In genomic region chr18:32349728-32350395, GRCh38 we compare ENCODE assay signal across 8 cellular contexts.
DNase-seq lines count a peak whose midpoint lies in the region; ATAC-seq and TF ChIP-seq lines count a peak whose summit lies in the region.

No MANE protein-coding gene starts in this region.

- intact Hi-C loops in right cardiac atrium (cut with DNase I) = no loop called here

- WGBS in right cardiac atrium = 24% methylated on average over 4 of the region's 4 CpGs

- H3K4me1 ChIP-seq in right cardiac atrium (ENCODE audit: control insufficient read depth, insufficient read depth, low read length) (peaks cover 2% of the 10 kb centered on the region), skeletal muscle tissue (ENCODE audit: control insufficient read depth in 3 of 3, insufficient read depth in 3 of 3, low read length in 3 of 3) (peaks cover 0 to 11% (median 3%) of the 10 kb centered on the region in 3 donors)

- H3K4me3 ChIP-seq in WI38 (ENCODE audit: low read depth, low read length) = peak overlapping the region; percentile 50
- H3K4me3 ChIP-seq in right cardiac atrium (ENCODE audit: low read length) = peak overlapping the region; percentile 15
- H3K4me3 ChIP-seq in skeletal muscle tissue (ENCODE audit: low read length in 3 of 3) = no peak overlapping the region

- H3K9me3 ChIP-seq in right cardiac atrium (ENCODE audit: control insufficient read depth, low read length) = no peaks in the 10 kb centered on the region
- no peaks in the 10 kb centered on the region for H3K9me3 ChIP-seq in skeletal muscle tissue (ENCODE audit: control insufficient read depth in 3 of 3, low read length in 3 of 3)

- TF ChIP-seq CTCF in WI38 (IDR thresholded peaks at IDR 0.05; ENCODE audit: low read depth, low read length) = no peak

- no peaks in the 10 kb centered on the region for H3K36me3 ChIP-seq in skeletal muscle tissue (ENCODE audit: control insufficient read depth in 3 of 3, insufficient read depth in 3 of 3, low read length in 3 of 3)

- ATAC-seq in right cardiac atrium = peak; percentile 75 to 77

- H3K27ac ChIP-seq in right cardiac atrium (ENCODE audit: low read length) (no peak overlapping the region), skeletal muscle tissue (ENCODE audit: low read depth, low read length) (peak overlapping the region; percentile 40)

- DNase-seq in H4 (ENCODE audit: low spot score) (peak; percentile 84), right cardiac atrium (peak; percentile 58 to 76 (median 70)), T-helper 1 cell (no peak), NCI-H1694 (lab: John Stamatoyannopoulos, UW) (no peak)
- DNase-seq in stimulated activated CD4-positive, alpha-beta T cell treated with anti-CD3 and anti-CD28 coated beads, Interleukin-4, amount 100 ng/mL, for 4 hours = no peak
- no peak for DNase-seq in activated CD4-positive, CD25-positive, alpha-beta regulatory T cell (lab: John Stamatoyannopoulos, UW)

- H3K9ac ChIP-seq in skeletal muscle tissue (ENCODE audit: low read depth in 1 of 3, low read length in 3 of 3) = peak overlapping the region in 1 of 3 donors; percentile 21

- H3K27me3 ChIP-seq in right cardiac atrium (ENCODE audit: control insufficient read depth, insufficient read depth) (no peaks in the 10 kb centered on the region), skeletal muscle tissue (ENCODE audit: control insufficient read depth in 3 of 3, insufficient read depth in 3 of 3, low read length in 3 of 3) (no peaks in the 10 kb centered on the region)

Comparison
In these comparisons a context has a peak if more than half of its experiments do, and no peak if none do; other contexts are left out.
1. DNase-seq: peak in H4 (single experiment) and right cardiac atrium (3 of 3); none in T-helper 1 cell (0 of 5), stimulated activated CD4-positive, alpha-beta T cell treated with anti-CD3 and anti-CD28 coated beads, Interleukin-4, amount 100 ng/mL, for 4 hours (0 of 2), NCI-H1694 (single experiment) and activated CD4-positive, CD25-positive, alpha-beta regulatory T cell (0 of 4).
2. H3K4me3 ChIP-seq: peak in WI38 (single experiment) and right cardiac atrium (single experiment); none in skeletal muscle tissue (0 of 3).